8 cellular contexts compared by ENCODE assay signal in the genomic region with DNA sequence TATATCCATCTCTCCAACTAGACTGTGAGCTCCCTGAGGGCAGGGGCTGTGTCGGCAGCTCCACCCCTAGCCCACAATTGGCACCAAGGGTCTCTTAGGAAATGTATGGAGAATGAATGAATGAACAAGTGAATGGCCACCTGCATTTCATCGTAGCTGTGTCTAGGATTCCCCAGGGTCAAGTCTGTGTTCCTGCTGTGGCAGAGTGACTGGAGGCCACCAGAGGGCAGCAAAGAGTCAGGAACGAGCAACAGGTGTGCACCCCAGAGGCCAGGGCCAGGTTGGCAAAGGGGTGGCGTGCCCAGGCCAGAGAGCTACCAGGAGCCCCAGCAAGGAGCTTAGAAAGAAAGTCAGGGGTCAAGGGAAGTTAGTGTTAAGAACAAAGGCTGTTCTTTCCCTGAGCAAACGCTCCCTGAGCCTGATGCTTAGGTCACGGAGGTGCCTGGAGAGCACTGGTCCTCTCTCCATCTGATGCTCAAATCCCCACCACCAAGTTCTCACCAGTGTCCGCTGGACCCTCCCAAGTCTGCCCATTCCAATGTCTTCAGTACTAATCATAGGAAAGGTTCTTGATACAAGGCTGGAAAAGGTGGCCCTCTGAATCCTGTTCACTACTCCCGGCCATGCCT.
DNase-seq lines count a peak whose midpoint lies in the region; ATAC-seq, FAIRE-seq and TF ChIP-seq lines count a peak whose summit lies in the region.

No MANE protein-coding gene starts in this region.

- no peak overlapping the region for H2AFZ ChIP-seq in HepG2 (ENCODE audit: low read length)

- no peak for TF ChIP-seq POLR2A in HepG2 (IDR thresholded peaks at IDR 0.05; ENCODE audit: insufficient read depth in 1 of 2, low read depth in 2 of 2, low read length in 2 of 2)

- TF ChIP-seq EP300 in HepG2 (IDR thresholded peaks at IDR 0.05; ENCODE audit: low read depth in 2 of 2, low read length in 2 of 2), result no peak
- no peak for TF ChIP-seq EP300 in HepG2 (CRISPR knock-in tag; IDR thresholded peaks at IDR 0.05; ENCODE audit: borderline replicate concordance)

- H3K79me2 ChIP-seq in HepG2 (ENCODE audit: insufficient read depth, low read length), result no peaks in the 10 kb centered on the region

- peak; percentile 45 for ATAC-seq in GM21737 (IDR thresholded peaks at IDR 0.05; ENCODE audit: unreplicated experiment)
- peak; percentile 89 for ATAC-seq in HepG2
- ATAC-seq in HG03520 (IDR thresholded peaks at IDR 0.05; ENCODE audit: unreplicated experiment), result no peak

- 34% methylated on average over 8 of the region's 8 CpGs for WGBS in HepG2 (ENCODE audit: low lambda C conversion rate)

- H3K27ac ChIP-seq in caudate nucleus (ENCODE audit: low read depth, low read length) (no peak overlapping the region), HepG2 (ENCODE audit: extremely low read length, insufficient read depth, low read length) (no peak overlapping the region)

- H3K4me3 ChIP-seq in HepG2 (replicated peaks in 1 of 3; ENCODE audit: insufficient read depth in 1 of 3, low read depth in 2 of 3, low read length in 3 of 3), result no peak overlapping the region

- DNase-seq in D341Med (ENCODE audit: low spot score) (peak; percentile 83), NCI-H1694 (lab: John Stamatoyannopoulos, UW) (peak; percentile 16), caudate nucleus (lab: John Stamatoyannopoulos, UW) (peak in 40 of 61 donors; percentile 3 to 69 (median 21)), HepG2 (ENCODE audit: low spot score) (peak; percentile 62)
- DNase-seq in activated CD4-positive, CD25-positive, alpha-beta regulatory T cell (lab: John Stamatoyannopoulos, UW), result peak; percentile 41 to 63 (median 48)
- DNase-seq in stimulated activated CD4-positive, alpha-beta T cell treated with anti-CD3 and anti-CD28 coated beads, TNF-alpha, amount 100 ng/mL, for 4 hours (ENCODE audit: low read depth in 3 of 3), result peak; percentile 46 to 56 (median 55)

- in situ Hi-C loops in HepG2 (cut with HindIII; ENCODE audit: extremely low pct_ligation_motif_present, low pct_unique_long_range_greater_than_20kb), result no loop called here

- H3K4me1 ChIP-seq in HepG2 (ENCODE audit: insufficient read depth, low read length), result peaks cover 39% of the 10 kb centered on the region

- TF ChIP-seq RAD21 in HepG2 (CRISPR knock-in tag; IDR thresholded peaks at IDR 0.05), result peak; percentile 78

- CTCF ChIA-PET in HepG2 (lab: Yijun Ruan, JAX; ENCODE audit: low intra/inter-chr PET ratio, low total read pairs), result interaction anchor here (0.7 to 2.6 kb wide), 5 partner anchors 11 to 123 kb away, joined by 3 to 19 read pairs (median 6); no protein-coding TSS in a partner anchor

- H3K4me2 ChIP-seq in HepG2 (ENCODE audit: low read depth, low read length), result no peak overlapping the region

- no peaks in the 10 kb centered on the region for H4K20me1 ChIP-seq in HepG2 (ENCODE audit: insufficient read depth, low read length)

- H3K9ac ChIP-seq in HepG2 (ENCODE audit: insufficient read depth, low read depth, low read length), result no peak overlapping the region

- BruUV-seq in HepG2 (replicated peaks; lab: Mats Ljungman, UMichigan), result no TSS peak

- H3K27me3 ChIP-seq in HepG2 (ENCODE audit: control insufficient read depth in 1 of 2, insufficient read depth in 2 of 2, low read length in 2 of 2), result peaks cover 3 to 50% of the 10 kb centered on the region in 2 experiments; a peak in 4 of 5 replicates

- H3K36me3 ChIP-seq in HepG2 (replicated peaks in 1 of 2; ENCODE audit: control insufficient read depth in 1 of 2, insufficient read depth in 2 of 2, low read length in 2 of 2), result no peaks in the 10 kb centered on the region

- peak; percentile 92 for TF ChIP-seq CTCF in HepG2 (CRISPR knock-in tag; IDR thresholded peaks at IDR 0.05)

- POLR2A ChIA-PET in HepG2 (lab: Yijun Ruan, JAX), result no interaction called here

- H3K9me3 ChIP-seq in HepG2 (ENCODE audit: low read length), result peaks cover 5% of the 10 kb centered on the region; the same call in 1 of the 2 replicates

- peak; percentile 60 for FAIRE-seq in HepG2 (lab: Jason Lieb, UNC)

- intact Hi-C loops in HepG2 (cut with micrococcal nuclease; ENCODE audit: unreplicated experiment), result loop anchor here (5.0 kb wide), 2 partner anchors 99 to 119 kb away; no protein-coding TSS in a partner anchor

TF ChIP-seq in HepG2, 621 proteins besides CTCF, POLR2A, EP300 and RAD21 (continues in another document):
- TF ChIP-seq HNRNPH1 (optimal IDR thresholded peaks at IDR 0.05; ENCODE audit: low read depth, low read length) (no peak), PAX8 (CRISPR knock-in tag; IDR thresholded peaks at IDR 0.05; ENCODE audit: borderline replicate concordance) (no peak), TCF12 (IDR thresholded peaks at IDR 0.05) (no peak), TCF12 (CRISPR knock-in tag; IDR thresholded peaks at IDR 0.05) (no peak), ZNF121 (CRISPR knock-in tag; IDR thresholded peaks at IDR 0.05) (no peak), MED1 (CRISPR knock-in tag; IDR thresholded peaks at IDR 0.05) (0 out of 2 replicates have a peak, but pooled peaks have one; percentile 19), HDAC1 (CRISPR knock-in tag; IDR thresholded peaks at IDR 0.05) (no peak), ZNF639 (CRISPR knock-in tag; conservative IDR thresholded peaks at IDR 0.05) (no peak), ZNF24 (IDR thresholded peaks at IDR 0.05) (peak; percentile 52; the same call in 1 of the 2 replicates), RBM39 (IDR thresholded peaks at IDR 0.05; ENCODE audit: low read depth, low read length, poor library complexity, severe bottlenecking) (no peak), SSRP1 (CRISPR knock-in tag; IDR thresholded peaks at IDR 0.05) (no peak), KDM2A (CRISPR knock-in tag; IDR thresholded peaks at IDR 0.05; ENCODE audit: borderline replicate concordance, low read depth) (no peak), ARNT2 (CRISPR knock-in tag; IDR thresholded peaks at IDR 0.05; ENCODE audit: low read depth) (no peak), ZNF556 (CRISPR knock-in tag; IDR thresholded peaks at IDR 0.05; ENCODE audit: borderline replicate concordance) (0 out of 2 replicates have a peak, but pooled peaks have one; percentile 27)
- TF ChIP-seq, protein P1, sequence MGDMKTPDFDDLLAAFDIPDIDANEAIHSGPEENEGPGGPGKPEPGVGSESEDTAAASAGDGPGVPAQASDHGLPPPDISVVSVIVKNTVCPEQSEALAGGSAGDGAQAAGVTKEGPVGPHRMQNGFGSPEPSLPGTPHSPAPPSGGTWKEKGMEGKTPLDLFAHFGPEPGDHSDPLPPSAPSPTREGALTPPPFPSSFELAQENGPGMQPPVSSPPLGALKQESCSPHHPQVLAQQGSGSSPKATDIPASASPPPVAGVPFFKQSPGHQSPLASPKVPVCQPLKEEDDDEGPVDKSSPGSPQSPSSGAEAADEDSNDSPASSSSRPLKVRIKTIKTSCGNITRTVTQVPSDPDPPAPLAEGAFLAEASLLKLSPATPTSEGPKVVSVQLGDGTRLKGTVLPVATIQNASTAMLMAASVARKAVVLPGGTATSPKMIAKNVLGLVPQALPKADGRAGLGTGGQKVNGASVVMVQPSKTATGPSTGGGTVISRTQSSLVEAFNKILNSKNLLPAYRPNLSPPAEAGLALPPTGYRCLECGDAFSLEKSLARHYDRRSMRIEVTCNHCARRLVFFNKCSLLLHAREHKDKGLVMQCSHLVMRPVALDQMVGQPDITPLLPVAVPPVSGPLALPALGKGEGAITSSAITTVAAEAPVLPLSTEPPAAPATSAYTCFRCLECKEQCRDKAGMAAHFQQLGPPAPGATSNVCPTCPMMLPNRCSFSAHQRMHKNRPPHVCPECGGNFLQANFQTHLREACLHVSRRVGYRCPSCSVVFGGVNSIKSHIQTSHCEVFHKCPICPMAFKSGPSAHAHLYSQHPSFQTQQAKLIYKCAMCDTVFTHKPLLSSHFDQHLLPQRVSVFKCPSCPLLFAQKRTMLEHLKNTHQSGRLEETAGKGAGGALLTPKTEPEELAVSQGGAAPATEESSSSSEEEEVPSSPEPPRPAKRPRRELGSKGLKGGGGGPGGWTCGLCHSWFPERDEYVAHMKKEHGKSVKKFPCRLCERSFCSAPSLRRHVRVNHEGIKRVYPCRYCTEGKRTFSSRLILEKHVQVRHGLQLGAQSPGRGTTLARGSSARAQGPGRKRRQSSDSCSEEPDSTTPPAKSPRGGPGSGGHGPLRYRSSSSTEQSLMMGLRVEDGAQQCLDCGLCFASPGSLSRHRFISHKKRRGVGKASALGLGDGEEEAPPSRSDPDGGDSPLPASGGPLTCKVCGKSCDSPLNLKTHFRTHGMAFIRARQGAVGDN (CRISPR knock-in tag; IDR thresholded peaks at IDR 0.05), result 0 out of 2 replicates have a peak, but pooled peaks have one; percentile 13

Comparison
In these comparisons a context has a peak if more than half of its experiments do, and no peak if none do; other contexts are left out.
1. DNase-seq: peak in every context shown above with its lines; median percentile 83 in D341Med; 62 in HepG2; 55 in stimulated activated CD4-positive, alpha-beta T cell treated with anti-CD3 and anti-CD28 coated beads, TNF-alpha, amount 100 ng/mL, for 4 hours; 48 in activated CD4-positive, CD25-positive, alpha-beta regulatory T cell; 21 in caudate nucleus; 16 in NCI-H1694.